9 cellular contexts compared by ENCODE assay signal in genomic region chr17:8153550-8153956, GRCh38. TPM values are rescaled to one million over a fixed set of nuclear protein-coding genes. Genes with fewer than 3 reads are reported as not detected.
DNase-seq lines count a peak whose midpoint lies in the region; ATAC-seq and TF ChIP-seq lines count a peak whose summit lies in the region.
"Had no signal": no experiment of that assay in that cellular context is flagged by ENCODE, and none has a peak within 500 bp of the region (broad histone marks: within the 10 kb centered on the region; RNA-seq: fewer than 3 reads in every experiment).

No MANE protein-coding gene starts in this region.

- peak; percentile 41 for TF ChIP-seq EP300 in ovary (IDR thresholded peaks at IDR 0.05)

- WGBS in ovary, 3 donors = 6 to 8% (median 8%) methylated on average over 13 of the region's 13 CpGs

- intact Hi-C loops in Right ventricle myocardium inferior (cut with DNase I) = loop anchor here (5.0 to 10.0 kb wide), 2 partner anchors 299 to 671 kb away; partner anchors contain the start of genes CYB5D1, NAA38, POLR2A and SLC35G6
- intact Hi-C loops in ovary (cut with DNase I) = loop anchor here in 1 of 4 donors (10.0 kb wide), 1 partner anchor 309 kb away; no protein-coding TSS in a partner anchor

- no peak overlapping the region for H3K4me3 Mint-ChIP-seq in activated naive CD8-positive, alpha-beta T cell treated with anti-CD3 and anti-CD28 coated beads, Interleukin-2, amount 50 U/mL, for 24 hours

- H3K4me1 ChIP-seq in ovary (ENCODE audit: insufficient read depth) = peaks cover 12% of the 10 kb centered on the region

- peak overlapping the region; percentile 94 to 96 for H3K27ac ChIP-seq in ovary

- no peaks in the 10 kb centered on the region for H3K27me3 Mint-ChIP-seq in activated naive CD8-positive, alpha-beta T cell treated with anti-CD3 and anti-CD28 coated beads, Interleukin-2, amount 50 U/mL, for 24 hours

- no peak overlapping the region for H3K27ac Mint-ChIP-seq in activated naive CD8-positive, alpha-beta T cell treated with anti-CD3 and anti-CD28 coated beads, Interleukin-2, amount 50 U/mL, for 24 hours

- ATAC-seq in activated naive CD8-positive, alpha-beta T cell treated with anti-CD3 and anti-CD28 coated beads, Interleukin-2, amount 50 U/mL, for 24 hours = peak; percentile 41
- peak; percentile 10 for ATAC-seq in Right ventricle myocardium inferior
- ATAC-seq in HG03280 (IDR thresholded peaks at IDR 0.05; ENCODE audit: unreplicated experiment) = no peak

- no peaks in the 10 kb centered on the region for H3K36me3 ChIP-seq in ovary

- H3K36me3 Mint-ChIP-seq in activated naive CD8-positive, alpha-beta T cell treated with anti-CD3 and anti-CD28 coated beads, Interleukin-2, amount 50 U/mL, for 24 hours (ENCODE audit: low read depth) = peaks cover 10% of the 10 kb centered on the region

- H3K27me3 ChIP-seq in ovary = no peaks in the 10 kb centered on the region

- peaks cover 55% of the 10 kb centered on the region for H3K4me1 Mint-ChIP-seq in activated naive CD8-positive, alpha-beta T cell treated with anti-CD3 and anti-CD28 coated beads, Interleukin-2, amount 50 U/mL, for 24 hours

- no peaks in the 10 kb centered on the region for H3K9me3 Mint-ChIP-seq in activated naive CD8-positive, alpha-beta T cell treated with anti-CD3 and anti-CD28 coated beads, Interleukin-2, amount 50 U/mL, for 24 hours

- TF ChIP-seq POLR2A in NB4 (IDR thresholded peaks at IDR 0.05; ENCODE audit: extremely low read depth, insufficient read length) (no peak), ovary (IDR thresholded peaks at IDR 0.05) (peak; percentile 46)

- no peaks in the 10 kb centered on the region for H3K9me3 ChIP-seq in ovary

- H3K4me3 ChIP-seq in NB4 (ENCODE audit: low read depth, low read length) = no peak overlapping the region
- H3K4me3 ChIP-seq in ovary = peak overlapping the region; percentile 56

- TF ChIP-seq CTCF in NB4 (IDR thresholded peaks at IDR 0.05; ENCODE audit: low read depth, low read length) (no peak), ovary (IDR thresholded peaks at IDR 0.05) (no peak)

- DNase-seq in Daoy (ENCODE audit: low read depth) = peak; percentile 89
- peak; percentile 47 for DNase-seq in NB4 (ENCODE audit: low read depth)
- DNase-seq in activated naive CD8-positive, alpha-beta T cell treated with anti-CD3 and anti-CD28 coated beads, Interleukin-2, amount 50 U/mL, for 24 hours = peak; percentile 74
- no peak for DNase-seq in Right ventricle myocardium inferior (ENCODE audit: missing footprints)
- DNase-seq in ovary = peak; percentile 71 to 86 (median 80)
- no peak for DNase-seq in GM19240 (ENCODE audit: insufficient read length, low spot score)
- no peak for DNase-seq in T-helper 9 cell

RNA-seq across cellular contexts. Expression of gene PER1, which starts 1.3 kb away (rescaled TPM):
- 0.74 and 1.9 TPM in 2 replicates for total RNA-seq in Daoy (2014; rRNA removed; shearing (Covaris generic))
- total RNA-seq in Right ventricle myocardium inferior = 124 TPM
- total RNA-seq in ovary = 100 to 1,000 TPM in 6 of 7 donors, 10 to 100 TPM in 1; 74.9 to 394 (median 165) TPM
- polyA plus RNA-seq in ovary = 100 to 1,000 TPM in 1 of 2 donors, 10 to 100 TPM in 1; 12.8 to 164 TPM

RNA-seq across cellular contexts. Expression of gene VAMP2, which starts 9.2 kb away (rescaled TPM):
- 2.7 and 3.5 TPM in 2 replicates for total RNA-seq in Daoy (2014; rRNA removed; shearing (Covaris generic))
- total RNA-seq in Right ventricle myocardium inferior = 56.6 TPM
- 100 to 1,000 TPM in 4 of 7 donors, 10 to 100 TPM in 3; 35.5 to 147 (median 118) TPM for total RNA-seq in ovary
- polyA plus RNA-seq in ovary = 100 to 1,000 TPM in 1 of 2 donors, 10 to 100 TPM in 1; 99.2 to 233 TPM

RNA-seq across cellular contexts. Expression of gene TMEM107, which starts 22.6 kb away (rescaled TPM):
- 23.4 TPM in 2 replicates for total RNA-seq in Daoy (2014; rRNA removed; shearing (Covaris generic))
- total RNA-seq in Right ventricle myocardium inferior = 6.7 TPM
- total RNA-seq in ovary = 10 to 100 TPM in 5 of 7 donors, 1 to 10 TPM in 2; 7.5 to 57.6 (median 16.1) TPM
- polyA plus RNA-seq in ovary = 10 to 100 TPM in 1 of 2 donors, 1 to 10 TPM in 1; 8.2 to 10.3 TPM

RNA-seq across cellular contexts. Expression of gene HES7, which starts 29.6 kb away (rescaled TPM):
- total RNA-seq in Daoy (2014; rRNA removed; shearing (Covaris generic)) = 0.40 and 0.92 TPM in 2 replicates
- total RNA-seq in Right ventricle myocardium inferior = not detected
- total RNA-seq in ovary = under 1 TPM in 6 of 7 donors, not detected in 1; 0.11 to 0.97 (median 0.81) TPM
- under 1 TPM in 1 of 2 donors, not detected in 1; 0.25 TPM for polyA plus RNA-seq in ovary
- total RNA-seq: subcutaneous adipose tissue had no signal

RNA-seq across cellular contexts. Expression of gene ALOXE3, which starts 35.2 kb away (rescaled TPM):
- total RNA-seq in Daoy (2014; rRNA removed; shearing (Covaris generic)) = 0.03 TPM in 1 of 2 replicates, not detected in the other
- total RNA-seq in Right ventricle myocardium inferior (not detected), ovary (not detected)
- polyA plus RNA-seq in ovary = under 1 TPM in 1 of 2 donors, not detected in 1; 0.07 TPM
- total RNA-seq: subcutaneous adipose tissue had no signal

Comparison
In these comparisons a context has a peak if more than half of its experiments do, and no peak if none do; other contexts are left out.
1. DNase-seq: peak in Daoy (single experiment), NB4 (single experiment), activated naive CD8-positive, alpha-beta T cell treated with anti-CD3 and anti-CD28 coated beads, Interleukin-2, amount 50 U/mL, for 24 hours (single experiment) and ovary (5 of 5); none in Right ventricle myocardium inferior (single experiment), GM19240 (single experiment) and T-helper 9 cell (single experiment).
2. RNA of gene PER1, which starts 1.3 kb away (total RNA-seq): 74.9 to 394 TPM in ovary and 124 TPM in Right ventricle myocardium inferior (single experiment); 0.74 to 1.9 TPM in Daoy; every median in the first group is over 10 times any median in the second.